28 cellular contexts compared by ENCODE assay signal in genomic region chr9:101792475-101792874, GRCh38. TPM values are rescaled to one million over a fixed set of nuclear protein-coding genes. Genes with fewer than 3 reads are reported as not detected.
"Had no signal": no experiment of that assay in that cellular context is flagged by ENCODE, and none has a peak within 500 bp of the region (broad histone marks: within the 10 kb centered on the region; RNA-seq: fewer than 3 reads in every experiment).

No MANE protein-coding gene starts in this region.

- H3K36me3 ChIP-seq: brain microvascular endothelial cell, gastrocnemius medialis, left ventricle myocardium inferior, neural progenitor cell, sigmoid colon, tibial nerve had no signal

- H3K4me3 ChIP-seq: coronary artery, dorsolateral prefrontal cortex, gastrocnemius medialis, left ventricle myocardium inferior, lung, neural progenitor cell, psoas muscle, sigmoid colon, tibial nerve had no signal

- H3K36me3 Mint-ChIP-seq: natural killer cell; neural progenitor cell; stimulated activated effector memory CD8-positive, alpha-beta T cell treated with anti-CD3 and anti-CD28 coated beads, Interleukin-12 subunit alpha, Interleukin-12 subunit beta, amount 100 ng/mL, for 72 hours; WTC11 had no signal

- ATAC-seq: gastrocnemius medialis, natural killer cell, psoas muscle had no signal

- H3K27me3 Mint-ChIP-seq: activated CD4-positive, alpha-beta memory T cell treated with anti-CD3 and anti-CD28 coated beads, Interleukin-2, amount 10 ng/mL, durations not matched to agents 7 days and 5 days; activated CD4-positive, alpha-beta T cell treated with anti-CD3 and anti-CD28 coated beads, Interleukin-2, amount 10 ng/mL, durations not matched to agents 7 days and 5 days; activated T-cell treated with anti-CD3 and anti-CD28 coated beads, Interleukin-2, amount 50 U/mL, for 24 hours; stimulated activated naive CD8-positive, alpha-beta T cell treated with anti-CD3 and anti-CD28 coated beads, Interleukin-15, amount 100 ng/mL, for 72 hours had no signal

- H3K9me3 ChIP-seq: gastrocnemius medialis, psoas muscle, sigmoid colon, tibial nerve had no signal

- H3K27ac ChIP-seq: brain microvascular endothelial cell, coronary artery, dorsolateral prefrontal cortex, gastrocnemius medialis, left ventricle myocardium inferior, neural progenitor cell, parathyroid adenoma, psoas muscle, sigmoid colon, tibial nerve had no signal

- H3K4me1 ChIP-seq: gastrocnemius medialis, left ventricle myocardium inferior, neural progenitor cell, parathyroid adenoma, psoas muscle, sigmoid colon, tibial nerve had no signal

- DNase-seq: activated CD4-positive, alpha-beta memory T cell treated with anti-CD3 and anti-CD28 coated beads, Interleukin-2, amount 10 ng/mL, durations not matched to agents 7 days and 5 days; activated CD4-positive, alpha-beta T cell treated with anti-CD3 and anti-CD28 coated beads for 1 hour; activated CD4-positive, alpha-beta T cell treated with anti-CD3 and anti-CD28 coated beads, Interleukin-2, amount 10 ng/mL, durations not matched to agents 7 days and 5 days; activated CD8-positive, alpha-beta memory T cell treated with anti-CD3 and anti-CD28 coated beads, Interleukin-2, amount 50 U/mL, for 48 hours; activated gamma-delta T cell; activated naive CD4-positive, alpha-beta T cell treated with anti-CD3 and anti-CD28 coated beads, Interleukin-2, amount 50 U/mL, for 16 hours; activated T-cell treated with anti-CD3 and anti-CD28 coated beads, Interleukin-2, amount 50 U/mL, for 24 hours; amniotic stem cell; dorsolateral prefrontal cortex; effector memory CD4-positive, alpha-beta T cell; gastrocnemius medialis; left ventricle myocardium inferior; natural killer cell; occipital lobe; psoas muscle; sigmoid colon; T-helper 9 cell had no signal

- H3K27me3 ChIP-seq: brain microvascular endothelial cell, gastrocnemius medialis, sigmoid colon, tibial nerve had no signal

- H3K9me3 Mint-ChIP-seq: activated CD4-positive, alpha-beta memory T cell treated with anti-CD3 and anti-CD28 coated beads, Interleukin-2, amount 10 ng/mL, durations not matched to agents 7 days and 5 days; activated CD4-positive, alpha-beta T cell treated with anti-CD3 and anti-CD28 coated beads, Interleukin-2, amount 10 ng/mL, durations not matched to agents 7 days and 5 days; activated T-cell treated with anti-CD3 and anti-CD28 coated beads, Interleukin-2, amount 50 U/mL, for 24 hours; neural progenitor cell; stimulated activated naive CD8-positive, alpha-beta T cell treated with anti-CD3 and anti-CD28 coated beads, Interleukin-15, amount 100 ng/mL, for 72 hours; WTC11 had no signal

- H3K27ac Mint-ChIP-seq: activated CD4-positive, alpha-beta memory T cell treated with anti-CD3 and anti-CD28 coated beads, Interleukin-2, amount 10 ng/mL, durations not matched to agents 7 days and 5 days; activated CD4-positive, alpha-beta T cell treated with anti-CD3 and anti-CD28 coated beads, Interleukin-2, amount 10 ng/mL, durations not matched to agents 7 days and 5 days; activated T-cell treated with anti-CD3 and anti-CD28 coated beads, Interleukin-2, amount 50 U/mL, for 24 hours; natural killer cell; neural progenitor cell; stimulated activated effector memory CD8-positive, alpha-beta T cell treated with anti-CD3 and anti-CD28 coated beads, Interleukin-12 subunit alpha, Interleukin-12 subunit beta, amount 100 ng/mL, for 72 hours; stimulated activated naive CD8-positive, alpha-beta T cell treated with anti-CD3 and anti-CD28 coated beads, Interleukin-15, amount 100 ng/mL, for 72 hours; WTC11 had no signal

- H3K4me3 Mint-ChIP-seq: activated CD4-positive, alpha-beta memory T cell treated with anti-CD3 and anti-CD28 coated beads, Interleukin-2, amount 10 ng/mL, durations not matched to agents 7 days and 5 days; activated CD4-positive, alpha-beta T cell treated with anti-CD3 and anti-CD28 coated beads, Interleukin-2, amount 10 ng/mL, durations not matched to agents 7 days and 5 days; activated T-cell treated with anti-CD3 and anti-CD28 coated beads, Interleukin-2, amount 50 U/mL, for 24 hours; natural killer cell; neural progenitor cell; stimulated activated effector memory CD8-positive, alpha-beta T cell treated with anti-CD3 and anti-CD28 coated beads, Interleukin-12 subunit alpha, Interleukin-12 subunit beta, amount 100 ng/mL, for 72 hours; stimulated activated naive CD8-positive, alpha-beta T cell treated with anti-CD3 and anti-CD28 coated beads, Interleukin-15, amount 100 ng/mL, for 72 hours; WTC11 had no signal

- H3K4me1 Mint-ChIP-seq: activated CD4-positive, alpha-beta memory T cell treated with anti-CD3 and anti-CD28 coated beads, Interleukin-2, amount 10 ng/mL, durations not matched to agents 7 days and 5 days; activated CD4-positive, alpha-beta T cell treated with anti-CD3 and anti-CD28 coated beads, Interleukin-2, amount 10 ng/mL, durations not matched to agents 7 days and 5 days; natural killer cell; neural progenitor cell; stimulated activated effector memory CD8-positive, alpha-beta T cell treated with anti-CD3 and anti-CD28 coated beads, Interleukin-12 subunit alpha, Interleukin-12 subunit beta, amount 100 ng/mL, for 72 hours; stimulated activated naive CD8-positive, alpha-beta T cell treated with anti-CD3 and anti-CD28 coated beads, Interleukin-15, amount 100 ng/mL, for 72 hours; WTC11 had no signal

RNA-seq across cellular contexts. Expression of gene GRIN3A, which starts 54.0 kb away (rescaled TPM):
- total RNA-seq: activated CD4-positive, alpha-beta memory T cell treated with anti-CD3 and anti-CD28 coated beads, Interleukin-2, amount 10 ng/mL, durations not matched to agents 7 days and 5 days; activated CD4-positive, alpha-beta T cell treated with anti-CD3 and anti-CD28 coated beads, Interleukin-2, amount 10 ng/mL, durations not matched to agents 7 days and 5 days; astrocyte; gastrocnemius medialis; mononuclear cell; natural killer cell had no signal
